In genomic region chr5:95068952-95069351, GRCh38 we compare ENCODE assay signal across 18 cellular contexts.
"Had no signal": no experiment of that assay in that cellular context is flagged by ENCODE, and none has a peak within 500 bp of the region (broad histone marks: within the 10 kb centered on the region; RNA-seq: fewer than 3 reads in every experiment).

No MANE protein-coding gene starts in this region.

- H3K27me3 ChIP-seq: cardiac muscle cell, transverse colon had no signal

- DNase-seq: activated CD4-positive, alpha-beta memory T cell treated with anti-CD3 and anti-CD28 coated beads for 36 hours; activated CD4-positive, alpha-beta T cell treated with anti-CD3 and anti-CD28 coated beads for 36 hours; activated gamma-delta T cell treated with Interleukin-2 at 50 U/mL for 16 hours; activated T-cell treated with anti-CD3 and anti-CD28 coated beads for 4 hours; amniotic stem cell; effector CD8-positive, alpha-beta T cell; hippocampal formation; left colon; natural killer cell; stimulated activated CD8-positive, alpha-beta memory T cell treated with anti-CD3 and anti-CD28 coated beads, Interleukin-4, amount 100 ng/mL, for 48 hours; stimulated activated naive CD4-positive, alpha-beta T cell treated with Interleukin-2 at 50 U/mL for 16 hours; substantia nigra; transverse colon; uterus had no signal

- ATAC-seq: activated CD4-positive, alpha-beta T cell treated with anti-CD3 and anti-CD28 coated beads for 36 hours; esophagus mucosa; left colon; natural killer cell; WTC11 had no signal

- H3K4me1 ChIP-seq: transverse colon, uterus had no signal

- H3K36me3 ChIP-seq: cardiac muscle cell, transverse colon, uterus had no signal

- H3K27ac ChIP-seq: cardiac muscle cell, transverse colon had no signal

- H3K4me3 ChIP-seq: cardiac muscle cell, lung, transverse colon, uterus had no signal

- H3K9me3 ChIP-seq: transverse colon, uterus had no signal
